In genomic region chr5:132492386-132492785, GRCh38 we compare ENCODE assay signal across 15 cellular contexts. TPM values are rescaled to one million over a fixed set of nuclear protein-coding genes. Genes with fewer than 3 reads are reported as not detected.
DNase-seq lines count a peak whose midpoint lies in the region; ATAC-seq lines count a peak whose summit lies in the region.
"Had no signal": no experiment of that assay in that cellular context is flagged by ENCODE, and none has a peak within 500 bp of the region (broad histone marks: within the 10 kb centered on the region; RNA-seq: fewer than 3 reads in every experiment).

No MANE protein-coding gene starts in this region.

- no peaks in the 10 kb centered on the region for H3K9me3 ChIP-seq in mesenchymal stem cell (ENCODE audit: control insufficient read depth, low read length)
- no peaks in the 10 kb centered on the region for H3K9me3 ChIP-seq in subcutaneous abdominal adipose tissue (ENCODE audit: control insufficient read depth in 5 of 5, low read length in 5 of 5)
- H3K9me3 ChIP-seq: body of pancreas, tibial artery had no signal

- H3K23ac ChIP-seq in mesenchymal stem cell (ENCODE audit: low read length in 2 of 2), result no peak overlapping the region

- peak overlapping the region in 1 of 2 experiments; percentile 67 for H3K18ac ChIP-seq in mesenchymal stem cell (ENCODE audit: low read depth in 1 of 2, low read length in 2 of 2)

- peak overlapping the region in 1 of 2 experiments; percentile 59 for H3K4ac ChIP-seq in mesenchymal stem cell (ENCODE audit: low read depth in 1 of 2, low read length in 2 of 2)

- no peak for ATAC-seq in activated T-cell treated with anti-CD3 and anti-CD28 coated beads, Interleukin-2, amount 50 U/mL, for 72 hours (replicated peaks in 1 of 2)
- ATAC-seq: body of pancreas, HepG2 had no signal

- H3K9ac ChIP-seq in mesenchymal stem cell (ENCODE audit: low read length) (no peak overlapping the region), subcutaneous abdominal adipose tissue (ENCODE audit: low read length in 5 of 5) (no peak overlapping the region)

- H3K4me1 ChIP-seq in mesenchymal stem cell (ENCODE audit: control insufficient read depth, insufficient read depth, low read depth, low read length) (peaks cover 43% of the 10 kb centered on the region), subcutaneous abdominal adipose tissue (ENCODE audit: control insufficient read depth in 5 of 5, insufficient read depth in 5 of 5, low read length in 5 of 5) (peaks cover 21 to 67% (median 54%) of the 10 kb centered on the region in 5 donors)

- H3K4me2 ChIP-seq in mesenchymal stem cell (ENCODE audit: low read length, poor library complexity, severe bottlenecking), result no peak overlapping the region

- H2BK12ac ChIP-seq in mesenchymal stem cell (ENCODE audit: low read length in 2 of 2), result peak overlapping the region in 1 of 2 experiments; percentile 51

- peaks cover 10 to 18% of the 10 kb centered on the region in 2 experiments for H3K36me3 ChIP-seq in mesenchymal stem cell (ENCODE audit: control insufficient read depth in 1 of 2, insufficient read depth in 2 of 2, low read depth in 1 of 2, low read length in 2 of 2)
- peaks cover 4 to 22% (median 20%) of the 10 kb centered on the region in 5 donors for H3K36me3 ChIP-seq in subcutaneous abdominal adipose tissue (ENCODE audit: control insufficient read depth in 5 of 5, insufficient read depth in 5 of 5, low read length in 5 of 5)

- no peaks in the 10 kb centered on the region for H3K27me3 Mint-ChIP-seq in activated T-cell treated with anti-CD3 and anti-CD28 coated beads, Interleukin-2, amount 50 U/mL, for 72 hours (ENCODE audit: low read depth)
- H3K27me3 Mint-ChIP-seq in activated T-helper 1 cell treated with anti-CD3 and anti-CD28 coated beads, Interleukin-12 subunit alpha, Interleukin-12 subunit beta, Interleukin-2, Interleukin-4 antibody, amounts not matched to agents 30 ng/mL and 10 ng/mL and 1 ng/mL, durations not matched to agents 14 hours and 24 hours and 36 hours (ENCODE audit: insufficient read depth), result peaks cover 1% of the 10 kb centered on the region

- peaks cover 20 to 22% of the 10 kb centered on the region in 2 donors for H3K36me3 Mint-ChIP-seq in activated T-cell treated with anti-CD3 and anti-CD28 coated beads, Interleukin-2, amount 50 U/mL, for 72 hours (ENCODE audit: insufficient read depth in 2 of 2)
- H3K36me3 Mint-ChIP-seq in activated T-helper 1 cell treated with anti-CD3 and anti-CD28 coated beads, Interleukin-12 subunit alpha, Interleukin-12 subunit beta, Interleukin-2, Interleukin-4 antibody, amounts not matched to agents 30 ng/mL and 10 ng/mL and 1 ng/mL, durations not matched to agents 14 hours and 24 hours and 36 hours (ENCODE audit: low read depth), result peaks cover 26% of the 10 kb centered on the region

- peak overlapping the region; percentile 92 for H3K27ac Mint-ChIP-seq in activated T-cell treated with anti-CD3 and anti-CD28 coated beads, Interleukin-2, amount 50 U/mL, for 72 hours
- H3K27ac Mint-ChIP-seq in activated T-helper 1 cell treated with anti-CD3 and anti-CD28 coated beads, Interleukin-12 subunit alpha, Interleukin-12 subunit beta, Interleukin-2, Interleukin-4 antibody, amounts not matched to agents 30 ng/mL and 10 ng/mL and 1 ng/mL, durations not matched to agents 14 hours and 24 hours and 36 hours, result peak overlapping the region; percentile 83

- no peak overlapping the region for H4K8ac ChIP-seq in mesenchymal stem cell (ENCODE audit: low read length)

- H2BK5ac ChIP-seq in mesenchymal stem cell (ENCODE audit: low read depth, low read length, poor library complexity, severe bottlenecking), result no peak overlapping the region

- no peaks in the 10 kb centered on the region for H3K9me3 Mint-ChIP-seq in activated T-cell treated with anti-CD3 and anti-CD28 coated beads, Interleukin-2, amount 50 U/mL, for 72 hours
- H3K9me3 Mint-ChIP-seq in activated T-helper 1 cell treated with anti-CD3 and anti-CD28 coated beads, Interleukin-12 subunit alpha, Interleukin-12 subunit beta, Interleukin-2, Interleukin-4 antibody, amounts not matched to agents 30 ng/mL and 10 ng/mL and 1 ng/mL, durations not matched to agents 14 hours and 24 hours and 36 hours, result no peaks in the 10 kb centered on the region

- H3K4me3 ChIP-seq in mesenchymal stem cell (ENCODE audit: insufficient read depth in 1 of 2, low read depth in 1 of 2, low read length in 2 of 2) (no peak overlapping the region), subcutaneous abdominal adipose tissue (ENCODE audit: low read depth in 1 of 5, low read length in 5 of 5) (no peak overlapping the region)
- H3K4me3 ChIP-seq: body of pancreas, tibial artery had no signal

- no peak for DNase-seq in activated T-cell treated with anti-CD3 and anti-CD28 coated beads, Interleukin-2, amount 50 U/mL, for 72 hours
- no peak for DNase-seq in activated T-cell treated with anti-CD3 and anti-CD28 coated beads, Interleukin-2, amount 50 U/mL, for 48 hours
- DNase-seq in activated T-helper 1 cell treated with anti-CD3 and anti-CD28 coated beads, Interleukin-12 subunit alpha, Interleukin-12 subunit beta, Interleukin-2, Interleukin-4 antibody, amounts not matched to agents 30 ng/mL and 10 ng/mL and 1 ng/mL, durations not matched to agents 14 hours and 24 hours and 36 hours (ENCODE audit: low spot score), result no peak
- DNase-seq in mesenchymal stem cell (peak; percentile 35), ecto neural progenitor cell (ENCODE audit: low spot score) (no peak), CD1c-positive myeloid dendritic cell (ENCODE audit: extremely low spot score) (no peak), SK-N-DZ (ENCODE audit: low spot score) (no peak)
- DNase-seq: DND-41, NCI-H2029 treated with DMSO at 0.1 percent for 48 hours had no signal

- peak overlapping the region; percentile 84 for H2AK5ac ChIP-seq in mesenchymal stem cell (ENCODE audit: low read length, severe bottlenecking)

- peak overlapping the region; percentile 88 to 92 for H3K4me3 Mint-ChIP-seq in activated T-cell treated with anti-CD3 and anti-CD28 coated beads, Interleukin-2, amount 50 U/mL, for 72 hours
- H3K4me3 Mint-ChIP-seq in activated T-helper 1 cell treated with anti-CD3 and anti-CD28 coated beads, Interleukin-12 subunit alpha, Interleukin-12 subunit beta, Interleukin-2, Interleukin-4 antibody, amounts not matched to agents 30 ng/mL and 10 ng/mL and 1 ng/mL, durations not matched to agents 14 hours and 24 hours and 36 hours, result peak overlapping the region; percentile 85

- H3K27ac ChIP-seq in mesenchymal stem cell (ENCODE audit: low read length, poor library complexity, severe bottlenecking) (no peak overlapping the region), subcutaneous abdominal adipose tissue (ENCODE audit: low read depth, low read length) (peak overlapping the region; percentile 98)

- peak overlapping the region; percentile 49 for H2BK15ac ChIP-seq in mesenchymal stem cell (ENCODE audit: low read depth, poor library complexity, severe bottlenecking)

- intact Hi-C loops in activated T-helper 1 cell treated with anti-CD3 and anti-CD28 coated beads, Interleukin-12 subunit alpha, Interleukin-12 subunit beta, Interleukin-2, Interleukin-4 antibody, amounts not matched to agents 30 ng/mL and 10 ng/mL and 1 ng/mL, durations not matched to agents 14 hours and 24 hours and 36 hours (cut with micrococcal nuclease), result loop anchor here (5.0 kb wide), 2 partner anchors 395 to 1735 kb away; partner anchors contain the start of gene PPP2CA

- peaks cover 13% of the 10 kb centered on the region for H3K79me1 ChIP-seq in mesenchymal stem cell (replicated peaks; ENCODE audit: low read length, poor library complexity, severe bottlenecking)

- H2AFZ ChIP-seq in mesenchymal stem cell (ENCODE audit: low read depth, low read length), result no peak overlapping the region

- H4K91ac ChIP-seq in mesenchymal stem cell (ENCODE audit: low read length), result no peak overlapping the region

- no peak overlapping the region for H3K14ac ChIP-seq in mesenchymal stem cell (ENCODE audit: low read length in 2 of 2)

- H3K4me1 Mint-ChIP-seq in activated T-cell treated with anti-CD3 and anti-CD28 coated beads, Interleukin-2, amount 50 U/mL, for 72 hours (ENCODE audit: low read depth), result peaks cover 71% of the 10 kb centered on the region
- peaks cover 63% of the 10 kb centered on the region for H3K4me1 Mint-ChIP-seq in activated T-helper 1 cell treated with anti-CD3 and anti-CD28 coated beads, Interleukin-12 subunit alpha, Interleukin-12 subunit beta, Interleukin-2, Interleukin-4 antibody, amounts not matched to agents 30 ng/mL and 10 ng/mL and 1 ng/mL, durations not matched to agents 14 hours and 24 hours and 36 hours (ENCODE audit: low read depth)

- H3K27me3 ChIP-seq in mesenchymal stem cell (ENCODE audit: control insufficient read depth in 1 of 2, insufficient read depth in 1 of 2, low read length in 2 of 2) (no peaks in the 10 kb centered on the region), subcutaneous abdominal adipose tissue (ENCODE audit: control insufficient read depth in 5 of 5, insufficient read depth in 4 of 5, low read length in 5 of 5) (no peaks in the 10 kb centered on the region)
- H3K27me3 ChIP-seq: body of pancreas, tibial artery had no signal

- H2BK120ac ChIP-seq in mesenchymal stem cell (ENCODE audit: low read depth, low read length), result no peak overlapping the region

- 25% methylated on average over 1 of the region's 2 CpGs for WGBS in mesenchymal stem cell

RNA-seq across cellular contexts. Expression of gene IRF1, which starts 1.8 kb away (rescaled TPM):
- total RNA-seq in activated T-cell treated with anti-CD3 and anti-CD28 coated beads, Interleukin-2, amount 50 U/mL, for 72 hours, result 100 to 1,000 TPM; 212 to 226 TPM
- total RNA-seq in activated T-helper 1 cell treated with anti-CD3 and anti-CD28 coated beads, Interleukin-12 subunit alpha, Interleukin-12 subunit beta, Interleukin-2, Interleukin-4 antibody, amounts not matched to agents 30 ng/mL and 10 ng/mL and 1 ng/mL, durations not matched to agents 14 hours and 24 hours and 36 hours, result 190 and 198 TPM in 2 replicates
- 33.6 TPM for polyA plus RNA-seq in mesenchymal stem cell (2013, experiment 1 of 2)
- 35.8 TPM for polyA plus RNA-seq in mesenchymal stem cell (2013, experiment 2 of 2)
- 1.4 and 1.5 TPM in 2 replicates for polyA plus RNA-seq in SK-N-DZ (2014; cell fraction: cytosol; rRNA removed)
- 0.74 and 1.9 TPM in 2 replicates for polyA plus RNA-seq in SK-N-DZ (2014; cell fraction: nucleus; rRNA removed)

RNA-seq across cellular contexts. Expression of gene IL5, which starts 50.9 kb away (rescaled TPM):
- 1 to 10 TPM; 1.3 to 2.1 TPM for total RNA-seq in activated T-cell treated with anti-CD3 and anti-CD28 coated beads, Interleukin-2, amount 50 U/mL, for 72 hours
- 1.5 and 2.2 TPM in 2 replicates for total RNA-seq in activated T-helper 1 cell treated with anti-CD3 and anti-CD28 coated beads, Interleukin-12 subunit alpha, Interleukin-12 subunit beta, Interleukin-2, Interleukin-4 antibody, amounts not matched to agents 30 ng/mL and 10 ng/mL and 1 ng/mL, durations not matched to agents 14 hours and 24 hours and 36 hours
- not detected for polyA plus RNA-seq in mesenchymal stem cell (2013, experiment 1 of 2)
- not detected for polyA plus RNA-seq in mesenchymal stem cell (2013, experiment 2 of 2)
- 0.19 TPM in 1 of 2 replicates, not detected in the other for polyA plus RNA-seq in SK-N-DZ (2014; cell fraction: cytosol; rRNA removed)
- polyA plus RNA-seq in SK-N-DZ (2014; cell fraction: nucleus; rRNA removed), result not detected in 2 replicates
- total RNA-seq: body of pancreas, endothelial cell of umbilical vein, HepG2 had no signal
- polyA plus RNA-seq: AG04450, endothelial cell of umbilical vein, HepG2 had no signal
